26 cellular contexts compared by ENCODE assay signal in genomic region chr17:71548540-71549190, GRCh38.
A peak's percentile ranks its signal among the peaks of the same experiment; 100 is the strongest.
DNase-seq lines count a peak whose midpoint lies in the region; FAIRE-seq and TF ChIP-seq lines count a peak whose summit lies in the region.
"Had no signal": no experiment of that assay in that cellular context is flagged by ENCODE, and none has a peak within 500 bp of the region (broad histone marks: within the 10 kb centered on the region; RNA-seq: fewer than 3 reads in every experiment).

No MANE protein-coding gene starts in this region.

- no peak overlapping the region for H3K4me3 Mint-ChIP-seq in activated CD4-positive, alpha-beta T cell treated with anti-CD3 and anti-CD28 coated beads, Interleukin-2, amount 10 ng/mL, durations not matched to agents 7 days and 5 days
- H3K4me3 Mint-ChIP-seq: activated T-cell treated with anti-CD3 and anti-CD28 coated beads, Interleukin-2, amount 50 U/mL, for 24 hours; stimulated activated naive CD8-positive, alpha-beta T cell treated with anti-CD3 and anti-CD28 coated beads, Interleukin-15, amount 100 ng/mL, for 72 hours; T-cell had no signal

- H3K4me1 Mint-ChIP-seq in activated CD4-positive, alpha-beta T cell treated with anti-CD3 and anti-CD28 coated beads, Interleukin-2, amount 10 ng/mL, durations not matched to agents 7 days and 5 days = no peaks in the 10 kb centered on the region
- H3K4me1 Mint-ChIP-seq: stimulated activated naive CD8-positive, alpha-beta T cell treated with anti-CD3 and anti-CD28 coated beads, Interleukin-15, amount 100 ng/mL, for 72 hours; T-cell had no signal

- H3K36me3 Mint-ChIP-seq in activated CD4-positive, alpha-beta T cell treated with anti-CD3 and anti-CD28 coated beads, Interleukin-2, amount 10 ng/mL, durations not matched to agents 7 days and 5 days (ENCODE audit: low read depth) = no peaks in the 10 kb centered on the region
- H3K36me3 Mint-ChIP-seq: T-cell had no signal

- H3K9me3 ChIP-seq in neuronal stem cell (replicated peaks in 1 of 2; ENCODE audit: control insufficient read depth in 2 of 2, insufficient read depth in 1 of 2, low read depth in 1 of 2, low read length in 2 of 2) = no peaks in the 10 kb centered on the region
- H3K9me3 ChIP-seq: esophagus muscularis mucosa, tibial nerve had no signal

- intact Hi-C loops in posterior vena cava (cut with DNase I) = no loop called here

- H3K36me3 ChIP-seq in bronchial epithelial cell (ENCODE audit: control insufficient read depth, insufficient read depth, low read length) = no peaks in the 10 kb centered on the region
- H3K36me3 ChIP-seq in neuronal stem cell (replicated peaks in 1 of 2; ENCODE audit: control insufficient read depth in 2 of 2, insufficient read depth in 2 of 2, low read length in 2 of 2) = no peaks in the 10 kb centered on the region
- H3K36me3 ChIP-seq: esophagus muscularis mucosa, tibial nerve had no signal

- H2AFZ ChIP-seq in neuronal stem cell (ENCODE audit: low read length) = peak overlapping the region; percentile 53

- DNase-seq in GM04503 (ENCODE audit: low read depth) (peak; percentile 2), RCC 7860 (ENCODE audit: low spot score) (peak; percentile 54), bronchial epithelial cell (ENCODE audit: low read depth) (peak; percentile 51), neuronal stem cell (ENCODE audit: low spot score) (no peak), posterior vena cava (ENCODE audit: low spot score) (no peak), activated gamma-delta T cell treated with Interleukin-2 at 50 U/mL for 16 hours (no peak), putamen (ENCODE audit: low spot score) (no peak)
- no peak for DNase-seq in activated CD4-positive, alpha-beta T cell treated with anti-CD3 and anti-CD28 coated beads, Interleukin-2, amount 10 ng/mL, durations not matched to agents 7 days and 5 days
- DNase-seq: activated CD8-positive, alpha-beta memory T cell treated with anti-CD3 and anti-CD28 coated beads for 24 hours; activated naive CD4-positive, alpha-beta T cell treated with Interleukin-2 at 50 U/mL for 16 hours; activated T-cell treated with anti-CD3 and anti-CD28 coated beads, Interleukin-2, amount 50 U/mL, for 24 hours; COR-L47; DND-41; effector memory CD4-positive, alpha-beta T cell; islet precursor cell; NCI-H1092; NCI-H1930; NCI-H748 treated with DMSO at 0.1 percent for 48 hours; occipital lobe; SHP77 treated with DMSO at 0.1 percent for 48 hours; stimulated activated naive CD8-positive, alpha-beta T cell treated with anti-CD3 and anti-CD28 coated beads, Interleukin-15, amount 100 ng/mL, for 72 hours; T-cell had no signal

- no peak overlapping the region for H3K14ac ChIP-seq in neuronal stem cell (ENCODE audit: low read length)

- CTCF ChIA-PET in activated CD4-positive, alpha-beta T cell treated with anti-CD3 and anti-CD28 coated beads, Interleukin-2, amount 10 ng/mL, durations not matched to agents 7 days and 5 days (lab: Charles Lee) = no interaction called here

- no peaks in the 10 kb centered on the region for H3K27me3 Mint-ChIP-seq in activated CD4-positive, alpha-beta T cell treated with anti-CD3 and anti-CD28 coated beads, Interleukin-2, amount 10 ng/mL, durations not matched to agents 7 days and 5 days
- H3K27me3 Mint-ChIP-seq: activated T-cell treated with anti-CD3 and anti-CD28 coated beads, Interleukin-2, amount 50 U/mL, for 24 hours; stimulated activated naive CD8-positive, alpha-beta T cell treated with anti-CD3 and anti-CD28 coated beads, Interleukin-15, amount 100 ng/mL, for 72 hours; T-cell had no signal

- no peak overlapping the region for H2BK15ac ChIP-seq in neuronal stem cell (ENCODE audit: low read length)

- no peak for TF ChIP-seq CTCF in bronchial epithelial cell (IDR thresholded peaks at IDR 0.05; ENCODE audit: insufficient read depth, low read length, severe bottlenecking)

- H3K4me2 ChIP-seq in neuronal stem cell (ENCODE audit: insufficient read depth, low read length, poor library complexity, severe bottlenecking) = no peak overlapping the region

- H3K23ac ChIP-seq in neuronal stem cell (ENCODE audit: low read depth, low read length, poor library complexity) = no peak overlapping the region

- no peak overlapping the region for H2BK5ac ChIP-seq in neuronal stem cell (ENCODE audit: low read length)

- H3K4ac ChIP-seq in neuronal stem cell (ENCODE audit: low read length) = no peak overlapping the region

- H4K91ac ChIP-seq in neuronal stem cell (ENCODE audit: low read depth, low read length, poor library complexity) = no peak overlapping the region

- H3K4me1 ChIP-seq in neuronal stem cell (ENCODE audit: control insufficient read depth in 2 of 2, insufficient read depth in 1 of 2, low read depth in 1 of 2, low read length in 2 of 2) = no peaks in the 10 kb centered on the region
- H3K4me1 ChIP-seq: esophagus muscularis mucosa, tibial nerve had no signal

- H3K27ac Mint-ChIP-seq in activated CD4-positive, alpha-beta T cell treated with anti-CD3 and anti-CD28 coated beads, Interleukin-2, amount 10 ng/mL, durations not matched to agents 7 days and 5 days = no peak overlapping the region
- H3K27ac Mint-ChIP-seq: activated T-cell treated with anti-CD3 and anti-CD28 coated beads, Interleukin-2, amount 50 U/mL, for 24 hours; stimulated activated naive CD8-positive, alpha-beta T cell treated with anti-CD3 and anti-CD28 coated beads, Interleukin-15, amount 100 ng/mL, for 72 hours; T-cell had no signal

- FAIRE-seq in RCC 7860 (lab: Jason Lieb, UNC) (no peak), bronchial epithelial cell (lab: Jason Lieb, UNC) (no peak)
- FAIRE-seq: TTC549 had no signal

- no peak overlapping the region for H3K18ac ChIP-seq in neuronal stem cell (ENCODE audit: low read length)

- no peaks in the 10 kb centered on the region for H3K27me3 ChIP-seq in bronchial epithelial cell (ENCODE audit: control insufficient read depth, insufficient read depth, low read length)
- H3K27me3 ChIP-seq in neuronal stem cell (ENCODE audit: control insufficient read depth in 3 of 3, insufficient read depth in 3 of 3, low read depth in 1 of 3, low read length in 3 of 3) = no peaks in the 10 kb centered on the region
- H3K27me3 ChIP-seq: esophagus muscularis mucosa, tibial nerve had no signal

- no CpG with 5 or more reads among the region's 5 CpGs for WGBS in neuronal stem cell (ENCODE audit: extremely low coverage in 2 of 2, insufficient read length in 2 of 2, insufficient replicate concordance in 1 of 2), 2 donors

- H3K9ac ChIP-seq in neuronal stem cell (ENCODE audit: low read depth, low read length, poor library complexity) = no peak overlapping the region

- no peak overlapping the region for H2AK5ac ChIP-seq in neuronal stem cell (ENCODE audit: low read depth, low read length)

- no peak overlapping the region for H3K27ac ChIP-seq in neuronal stem cell (replicated peaks; ENCODE audit: low read length)
- H3K27ac ChIP-seq: esophagus muscularis mucosa, tibial nerve had no signal

- no peak overlapping the region for H2BK12ac ChIP-seq in neuronal stem cell (ENCODE audit: low read length)

- H3K79me1 ChIP-seq in neuronal stem cell (ENCODE audit: low read depth, low read length) = no peaks in the 10 kb centered on the region

- POLR2A ChIA-PET in activated CD4-positive, alpha-beta T cell treated with anti-CD3 and anti-CD28 coated beads, Interleukin-2, amount 10 ng/mL, durations not matched to agents 7 days and 5 days (lab: Charles Lee) = no interaction called here

- no peak overlapping the region for H2BK120ac ChIP-seq in neuronal stem cell (ENCODE audit: low read depth, low read length)

- no peak overlapping the region for H3K4me3 ChIP-seq in bronchial epithelial cell (ENCODE audit: low read depth, low read length)
- H3K4me3 ChIP-seq in neuronal stem cell (ENCODE audit: low read length in 2 of 2) = no peak overlapping the region
- H3K4me3 ChIP-seq: esophagus muscularis mucosa, lung, tibial nerve had no signal

- H3K9me3 Mint-ChIP-seq in activated CD4-positive, alpha-beta T cell treated with anti-CD3 and anti-CD28 coated beads, Interleukin-2, amount 10 ng/mL, durations not matched to agents 7 days and 5 days = peaks cover 11% of the 10 kb centered on the region

- no peak overlapping the region for H4K8ac ChIP-seq in neuronal stem cell (ENCODE audit: low read depth, low read length)

Comparison
In these comparisons a context has a peak if more than half of its experiments do, and no peak if none do; other contexts are left out.
1. DNase-seq: peak in GM04503 (single experiment), RCC 7860 (single experiment) and bronchial epithelial cell (single experiment); none in neuronal stem cell (single experiment), posterior vena cava (single experiment), activated CD4-positive, alpha-beta T cell treated with anti-CD3 and anti-CD28 coated beads, Interleukin-2, amount 10 ng/mL, durations not matched to agents 7 days and 5 days (single experiment), activated gamma-delta T cell treated with Interleukin-2 at 50 U/mL for 16 hours (single experiment) and putamen (single experiment).